ENCODE assay signal across 40 cellular contexts in the genomic region with DNA sequence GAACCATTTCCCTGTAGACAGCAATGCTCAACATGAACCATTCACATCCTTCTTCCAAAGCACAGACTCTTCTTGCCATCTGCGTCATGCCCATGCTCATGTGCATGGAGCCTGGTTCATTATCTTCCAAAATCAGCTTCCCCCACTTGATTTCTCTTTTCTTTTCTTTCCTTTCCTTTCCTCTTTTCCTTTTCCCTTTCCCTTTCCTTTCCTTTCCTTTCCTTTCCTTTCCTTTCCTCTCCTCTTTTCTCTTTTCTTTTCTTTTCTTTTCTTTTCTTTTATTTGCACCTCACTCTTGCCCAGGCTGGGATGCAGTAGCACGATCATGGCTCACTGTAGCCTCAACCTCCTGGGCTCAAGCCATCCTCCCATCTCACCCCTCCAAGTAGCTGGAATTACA. TPM values are rescaled to one million over a fixed set of nuclear protein-coding genes. Genes with fewer than 3 reads are reported as not detected.
"Had no signal": no experiment of that assay in that cellular context is flagged by ENCODE, and none has a peak within 500 bp of the region (broad histone marks: within the 10 kb centered on the region; RNA-seq: fewer than 3 reads in every experiment).

No MANE protein-coding gene starts in this region.

- DNase-seq: activated effector memory CD4-positive, alpha-beta T cell treated with anti-CD3 and anti-CD28 coated beads, Interleukin-2, amount 50 U/mL, for 16 hours; activated effector memory CD4-positive, alpha-beta T cell treated with Interleukin-2 at 50 U/mL for 16 hours; activated gamma-delta T cell; activated gamma-delta T cell treated with Interleukin-2 at 50 U/mL for 16 hours; activated naive CD4-positive, alpha-beta T cell; activated naive CD4-positive, alpha-beta T cell treated with anti-CD3 and anti-CD28 coated beads for 36 hours; activated naive CD4-positive, alpha-beta T cell treated with anti-CD3 and anti-CD28 coated beads, Interleukin-2, amount 10 ng/mL, durations not matched to agents 7 days and 5 days; activated naive CD4-positive, alpha-beta T cell treated with anti-CD3 and anti-CD28 coated beads, Interleukin-2, amount 50 U/mL, for 16 hours; activated naive CD4-positive, alpha-beta T cell treated with Interleukin-2 at 50 U/mL for 16 hours; activated naive CD8-positive, alpha-beta T cell treated with anti-CD3 and anti-CD28 coated beads for 36 hours; activated naive CD8-positive, alpha-beta T cell treated with anti-CD3 and anti-CD28 coated beads, Interleukin-2, amount 10 ng/mL, durations not matched to agents 7 days and 5 days; activated naive CD8-positive, alpha-beta T cell treated with anti-CD3 and anti-CD28 coated beads, Interleukin-2, amount 50 U/mL, for 24 hours; activated T-cell treated with anti-CD3 and anti-CD28 coated beads, Interleukin-2, amount 50 U/mL, for 24 hours; activated T-cell treated with anti-CD3 and anti-CD28 coated beads, Interleukin-2, amount 50 U/mL, for 4 hours; activated T-cell treated with anti-CD3 and anti-CD28 coated beads, Interleukin-2, amount 50 U/mL, for 48 hours; activated T-cell treated with anti-CD3 and anti-CD28 coated beads, Interleukin-2, amount 50 U/mL, for 72 hours; adrenal gland; amniotic stem cell; amygdala; anterior cingulate cortex; aorta; body of pancreas; brain microvascular endothelial cell; caudate nucleus; central memory CD4-positive, alpha-beta T cell; cerebellar nuclear complex had no signal

- H3K4me3 ChIP-seq: adrenal gland, ascending aorta, body of pancreas, breast epithelium, cardiac muscle cell had no signal

- H3K36me3 ChIP-seq: adrenal gland, ascending aorta, brain microvascular endothelial cell, breast epithelium, cardiac muscle cell had no signal

- H3K27ac ChIP-seq: adrenal gland, ascending aorta, body of pancreas, brain microvascular endothelial cell, breast epithelium, cardiac muscle cell had no signal

- H3K4me1 Mint-ChIP-seq: activated naive CD4-positive, alpha-beta T cell treated with anti-CD3 and anti-CD28 coated beads, Interleukin-2, amount 10 ng/mL, durations not matched to agents 7 days and 5 days; activated naive CD4-positive, alpha-beta T cell treated with anti-CD3 and anti-CD28 coated beads, Interleukin-2, amount 50 U/mL, for 24 hours; activated naive CD8-positive, alpha-beta T cell treated with anti-CD3 and anti-CD28 coated beads for 36 hours; activated naive CD8-positive, alpha-beta T cell treated with anti-CD3 and anti-CD28 coated beads, Interleukin-2, amount 10 ng/mL, durations not matched to agents 7 days and 5 days; activated naive CD8-positive, alpha-beta T cell treated with anti-CD3 and anti-CD28 coated beads, Interleukin-2, amount 50 U/mL, for 24 hours; activated T-helper 17 cell treated with anti-CD3 and anti-CD28 coated beads, Interleukin-2, amount 50 U/mL, for 72 hours; brain; central memory CD8-positive, alpha-beta T cell had no signal

- ATAC-seq: activated naive CD4-positive, alpha-beta T cell treated with anti-CD3 and anti-CD28 coated beads, Interleukin-2, amount 50 U/mL, for 72 hours; activated naive CD8-positive, alpha-beta T cell treated with anti-CD3 and anti-CD28 coated beads, Interleukin-2, amount 50 U/mL, for 24 hours; activated T-cell treated with anti-CD3 and anti-CD28 coated beads, Interleukin-2, amount 50 U/mL, for 4 hours; activated T-cell treated with anti-CD3 and anti-CD28 coated beads, Interleukin-2, amount 50 U/mL, for 72 hours; activated T-helper 17 cell treated with anti-CD3 and anti-CD28 coated beads, Interleukin-2, amount 50 U/mL, for 72 hours; body of pancreas had no signal

- H3K27ac Mint-ChIP-seq: activated naive CD4-positive, alpha-beta T cell treated with anti-CD3 and anti-CD28 coated beads for 36 hours; activated naive CD4-positive, alpha-beta T cell treated with anti-CD3 and anti-CD28 coated beads, Interleukin-2, amount 10 ng/mL, durations not matched to agents 7 days and 5 days; activated naive CD4-positive, alpha-beta T cell treated with anti-CD3 and anti-CD28 coated beads, Interleukin-2, amount 50 U/mL, for 24 hours; activated naive CD4-positive, alpha-beta T cell treated with anti-CD3 and anti-CD28 coated beads, Interleukin-2, amount 50 U/mL, for 72 hours; activated naive CD8-positive, alpha-beta T cell; activated naive CD8-positive, alpha-beta T cell treated with anti-CD3 and anti-CD28 coated beads for 36 hours; activated naive CD8-positive, alpha-beta T cell treated with anti-CD3 and anti-CD28 coated beads, Interleukin-2, amount 10 ng/mL, durations not matched to agents 7 days and 5 days; activated naive CD8-positive, alpha-beta T cell treated with anti-CD3 and anti-CD28 coated beads, Interleukin-2, amount 50 U/mL, for 24 hours; activated T-cell treated with anti-CD3 and anti-CD28 coated beads, Interleukin-2, amount 50 U/mL, for 24 hours; activated T-cell treated with anti-CD3 and anti-CD28 coated beads, Interleukin-2, amount 50 U/mL, for 72 hours; activated T-helper 1 cell treated with anti-CD3 and anti-CD28 coated beads, Interleukin-12 subunit alpha, Interleukin-12 subunit beta, Interleukin-2, Interleukin-4 antibody, amounts not matched to agents 30 ng/mL and 10 ng/mL and 1 ng/mL, durations not matched to agents 14 hours and 24 hours and 36 hours; activated T-helper 17 cell treated with anti-CD3 and anti-CD28 coated beads, Interleukin-2, amount 50 U/mL, for 72 hours; activated T-helper 2 cell treated with anti-CD3 and anti-CD28 coated beads, Interferon-gamma antibody, Interleukin-2, Interleukin-4, amounts not matched to agents 10 μg/mL and 5 μg/mL and 100 μg/mL, durations not matched to agents 14 hours and 24 hours and 36 hours; brain had no signal

- H3K9me3 ChIP-seq: adrenal gland, ascending aorta, body of pancreas, breast epithelium had no signal

- H3K27me3 ChIP-seq: adrenal gland, ascending aorta, body of pancreas, breast epithelium, cardiac muscle cell had no signal

- H3K36me3 Mint-ChIP-seq: activated naive CD4-positive, alpha-beta T cell treated with anti-CD3 and anti-CD28 coated beads, Interleukin-2, amount 10 ng/mL, durations not matched to agents 7 days and 5 days; activated naive CD4-positive, alpha-beta T cell treated with anti-CD3 and anti-CD28 coated beads, Interleukin-2, amount 50 U/mL, for 24 hours; activated naive CD4-positive, alpha-beta T cell treated with anti-CD3 and anti-CD28 coated beads, Interleukin-2, amount 50 U/mL, for 72 hours; activated naive CD8-positive, alpha-beta T cell; activated naive CD8-positive, alpha-beta T cell treated with anti-CD3 and anti-CD28 coated beads for 36 hours; activated naive CD8-positive, alpha-beta T cell treated with anti-CD3 and anti-CD28 coated beads, Interleukin-2, amount 10 ng/mL, durations not matched to agents 7 days and 5 days; brain had no signal

- H3K9me3 Mint-ChIP-seq: activated naive CD4-positive, alpha-beta T cell treated with anti-CD3 and anti-CD28 coated beads for 36 hours; activated naive CD4-positive, alpha-beta T cell treated with anti-CD3 and anti-CD28 coated beads, Interleukin-2, amount 10 ng/mL, durations not matched to agents 7 days and 5 days; activated naive CD4-positive, alpha-beta T cell treated with anti-CD3 and anti-CD28 coated beads, Interleukin-2, amount 50 U/mL, for 24 hours; activated naive CD4-positive, alpha-beta T cell treated with anti-CD3 and anti-CD28 coated beads, Interleukin-2, amount 50 U/mL, for 72 hours; activated naive CD8-positive, alpha-beta T cell treated with anti-CD3 and anti-CD28 coated beads for 36 hours; activated naive CD8-positive, alpha-beta T cell treated with anti-CD3 and anti-CD28 coated beads, Interleukin-2, amount 10 ng/mL, durations not matched to agents 7 days and 5 days; activated naive CD8-positive, alpha-beta T cell treated with anti-CD3 and anti-CD28 coated beads, Interleukin-2, amount 50 U/mL, for 24 hours; activated T-cell treated with anti-CD3 and anti-CD28 coated beads, Interleukin-2, amount 50 U/mL, for 24 hours; activated T-cell treated with anti-CD3 and anti-CD28 coated beads, Interleukin-2, amount 50 U/mL, for 4 hours; activated T-cell treated with anti-CD3 and anti-CD28 coated beads, Interleukin-2, amount 50 U/mL, for 72 hours; activated T-helper 1 cell treated with anti-CD3 and anti-CD28 coated beads, Interleukin-12 subunit alpha, Interleukin-12 subunit beta, Interleukin-2, Interleukin-4 antibody, amounts not matched to agents 30 ng/mL and 10 ng/mL and 1 ng/mL, durations not matched to agents 14 hours and 24 hours and 36 hours; activated T-helper 17 cell treated with anti-CD3 and anti-CD28 coated beads, Interleukin-2, amount 50 U/mL, for 72 hours; activated T-helper 2 cell treated with anti-CD3 and anti-CD28 coated beads, Interferon-gamma antibody, Interleukin-2, Interleukin-4, amounts not matched to agents 10 μg/mL and 5 μg/mL and 100 μg/mL, durations not matched to agents 14 hours and 24 hours and 36 hours; brain; central memory CD8-positive, alpha-beta T cell had no signal

- H3K4me1 ChIP-seq: adrenal gland, ascending aorta, body of pancreas, breast epithelium had no signal

- H3K4me3 Mint-ChIP-seq: activated naive CD4-positive, alpha-beta T cell treated with anti-CD3 and anti-CD28 coated beads for 36 hours; activated naive CD4-positive, alpha-beta T cell treated with anti-CD3 and anti-CD28 coated beads, Interleukin-2, amount 10 ng/mL, durations not matched to agents 7 days and 5 days; activated naive CD4-positive, alpha-beta T cell treated with anti-CD3 and anti-CD28 coated beads, Interleukin-2, amount 50 U/mL, for 24 hours; activated naive CD8-positive, alpha-beta T cell; activated naive CD8-positive, alpha-beta T cell treated with anti-CD3 and anti-CD28 coated beads for 36 hours; activated naive CD8-positive, alpha-beta T cell treated with anti-CD3 and anti-CD28 coated beads, Interleukin-2, amount 10 ng/mL, durations not matched to agents 7 days and 5 days; activated naive CD8-positive, alpha-beta T cell treated with anti-CD3 and anti-CD28 coated beads, Interleukin-2, amount 50 U/mL, for 24 hours; activated T-cell treated with anti-CD3 and anti-CD28 coated beads, Interleukin-2, amount 50 U/mL, for 24 hours; activated T-cell treated with anti-CD3 and anti-CD28 coated beads, Interleukin-2, amount 50 U/mL, for 4 hours; activated T-cell treated with anti-CD3 and anti-CD28 coated beads, Interleukin-2, amount 50 U/mL, for 72 hours; activated T-helper 1 cell treated with anti-CD3 and anti-CD28 coated beads, Interleukin-12 subunit alpha, Interleukin-12 subunit beta, Interleukin-2, Interleukin-4 antibody, amounts not matched to agents 30 ng/mL and 10 ng/mL and 1 ng/mL, durations not matched to agents 14 hours and 24 hours and 36 hours; activated T-helper 17 cell treated with anti-CD3 and anti-CD28 coated beads, Interleukin-2, amount 50 U/mL, for 72 hours; brain; central memory CD8-positive, alpha-beta T cell had no signal

- FAIRE-seq: astrocyte, bronchial epithelial cell had no signal

RNA-seq across cellular contexts. Expression of a gene that starts 37.5 kb away (rescaled TPM):
- total RNA-seq: activated naive CD4-positive, alpha-beta T cell treated with anti-CD3 and anti-CD28 coated beads, Interleukin-2, amount 50 U/mL, for 72 hours; activated naive CD8-positive, alpha-beta T cell treated with anti-CD3 and anti-CD28 coated beads, Interleukin-2, amount 10 ng/mL, durations not matched to agents 7 days and 5 days; activated T-helper 1 cell treated with anti-CD3 and anti-CD28 coated beads, Interleukin-12 subunit alpha, Interleukin-12 subunit beta, Interleukin-2, Interleukin-4 antibody, amounts not matched to agents 30 ng/mL and 10 ng/mL and 1 ng/mL, durations not matched to agents 14 hours and 24 hours and 36 hours; activated T-helper 17 cell treated with anti-CD3 and anti-CD28 coated beads, Interleukin-2, amount 50 U/mL, for 72 hours; activated T-helper 2 cell treated with anti-CD3 and anti-CD28 coated beads, Interferon-gamma antibody, Interleukin-2, Interleukin-4, amounts not matched to agents 10 μg/mL and 5 μg/mL and 100 μg/mL, durations not matched to agents 14 hours and 24 hours and 36 hours; ascending aorta; astrocyte; bronchial epithelial cell; cardiac muscle cell; chondrocyte had no signal
- polyA plus RNA-seq: aorta, cardiac muscle cell had no signal
